17 cellular contexts compared by ENCODE assay signal in genomic region chr12:72330291-72330690, GRCh38. TPM values are rescaled to one million over a fixed set of nuclear protein-coding genes. Genes with fewer than 3 reads are reported as not detected.
DNase-seq lines count a peak whose midpoint lies in the region; TF ChIP-seq lines count a peak whose summit lies in the region.
"Had no signal": no experiment of that assay in that cellular context is flagged by ENCODE, and none has a peak within 500 bp of the region (broad histone marks: within the 10 kb centered on the region; RNA-seq: fewer than 3 reads in every experiment).

No MANE protein-coding gene starts in this region.

- H3K9ac ChIP-seq in skeletal muscle tissue (ENCODE audit: low read depth in 1 of 3, low read length in 3 of 3), result peak overlapping the region in 1 of 3 donors; percentile 29
- H3K9ac ChIP-seq: GM23248 had no signal

- H3K4me1 ChIP-seq in skeletal muscle tissue (ENCODE audit: control insufficient read depth in 3 of 3, insufficient read depth in 3 of 3, low read length in 3 of 3) (peaks cover 0 to 6% (median 5%) of the 10 kb centered on the region in 3 donors), transverse colon (no peaks in the 10 kb centered on the region)
- H3K4me1 ChIP-seq: Peyer's patch had no signal

- TF ChIP-seq CTCF in kidney epithelial cell (IDR thresholded peaks at IDR 0.05; ENCODE audit: insufficient read depth, low read length, poor library complexity, severe bottlenecking), result no peak
- no peak for TF ChIP-seq CTCF in transverse colon (IDR thresholded peaks at IDR 0.05)

- TF ChIP-seq POLR2A in transverse colon (IDR thresholded peaks at IDR 0.05), result no peak

- TF ChIP-seq EP300 in transverse colon (IDR thresholded peaks at IDR 0.05; ENCODE audit: low read depth), result no peak

- no peaks in the 10 kb centered on the region for H3K27me3 ChIP-seq in kidney epithelial cell (ENCODE audit: control insufficient read depth, insufficient read depth, low read length)
- H3K27me3 ChIP-seq in skeletal muscle tissue (ENCODE audit: control insufficient read depth in 3 of 3, insufficient read depth in 3 of 3, low read length in 3 of 3), result no peaks in the 10 kb centered on the region
- H3K27me3 ChIP-seq in transverse colon, result no peaks in the 10 kb centered on the region
- H3K27me3 ChIP-seq: Peyer's patch had no signal

- no peaks in the 10 kb centered on the region for H3K36me3 ChIP-seq in kidney epithelial cell (ENCODE audit: control insufficient read depth, insufficient read depth, low read length)
- no peaks in the 10 kb centered on the region for H3K36me3 ChIP-seq in skeletal muscle tissue (ENCODE audit: control insufficient read depth in 3 of 3, insufficient read depth in 3 of 3, low read length in 3 of 3)
- H3K36me3 ChIP-seq in transverse colon, result no peaks in the 10 kb centered on the region
- H3K36me3 ChIP-seq: Peyer's patch had no signal

- WGBS in transverse colon (ENCODE audit: low coverage in 1 of 2), 2 donors, result 53 to 61% methylated on average over 9 of the region's 9 CpGs

- H3K9me3 ChIP-seq in skeletal muscle tissue (ENCODE audit: control insufficient read depth in 3 of 3, low read length in 3 of 3) (no peaks in the 10 kb centered on the region), transverse colon (no peaks in the 10 kb centered on the region)
- H3K9me3 ChIP-seq: Peyer's patch had no signal

- intact Hi-C loops in transverse colon (cut with DNase I; ENCODE audit: low total_unique reads), result no loop called here

- in situ Hi-C loops in transverse colon (cut with MboI; ENCODE audit: low pct_ligation_motif_present in 1 of 4, low pct_unique_long_range_greater_than_20kb in 1 of 4, low sequenced_read_pairs in 3 of 4), result no loop called here

- peak; percentile 17 for DNase-seq in HT1080 (ENCODE audit: low read depth)
- DNase-seq in astrocyte of the hippocampus (ENCODE audit: low read depth, low spot score), result peak; percentile 48
- DNase-seq in kidney epithelial cell (ENCODE audit: low read depth), result peak; percentile 69
- no peak for DNase-seq in GF-D8 (lab: John Stamatoyannopoulos, UW)
- no peak for DNase-seq in transverse colon
- DNase-seq in RPMI8226, result no peak
- no peak for DNase-seq in NCI-H446 (lab: John Stamatoyannopoulos, UW)
- DNase-seq: activated CD4-positive, alpha-beta T cell treated with anti-CD3 and anti-CD28 coated beads for 48 hours; activated T-cell treated with anti-CD3 and anti-CD28 coated beads, Interleukin-2, amount 50 U/mL, for 48 hours; CD8-positive, alpha-beta T cell; cortex of kidney; GM23248; Peyer's patch; stimulated activated naive CD8-positive, alpha-beta T cell treated with anti-CD3 and anti-CD28 coated beads, Interleukin-15, amount 100 ng/mL, for 72 hours; T-helper 17 cell had no signal

- H3K4me3 ChIP-seq in kidney epithelial cell (ENCODE audit: low read depth, low read length) (no peak overlapping the region), skeletal muscle tissue (ENCODE audit: low read length in 3 of 3) (peak overlapping the region in 2 of 3 donors; percentile 11 to 52), transverse colon (no peak overlapping the region)
- H3K4me3 ChIP-seq: GM23248, Peyer's patch had no signal

- H3K27ac ChIP-seq in skeletal muscle tissue (ENCODE audit: low read depth, low read length) (no peak overlapping the region), transverse colon (no peak overlapping the region)
- H3K27ac ChIP-seq: GM23248, Peyer's patch had no signal

RNA-seq across cellular contexts. Expression of gene TRHDE, which starts 58.1 kb away (rescaled TPM):
- total RNA-seq in HT1080 (2014; rRNA removed; shearing (Covaris generic)), result 18.2 and 34.7 TPM in 2 replicates
- polyA plus RNA-seq in HT1080 (2015; cell fraction: cytosol; rRNA removed), result 10.1 and 12.9 TPM in 2 replicates
- 38.9 and 39.7 TPM in 2 replicates for polyA plus RNA-seq in HT1080 (2015; cell fraction: nucleus; rRNA removed)
- total RNA-seq in kidney epithelial cell, result 5.6 and 5.8 TPM in 2 replicates
- total RNA-seq in skeletal muscle tissue, result 6.8 TPM
- total RNA-seq in transverse colon, result 10 to 100 TPM in 2 of 4 donors, 1 to 10 TPM in 2; 2.4 to 18.7 (median 9.0) TPM
- total RNA-seq: CD8-positive, alpha-beta T cell; MCF 10A had no signal

Comparison
In these comparisons a context has a peak if more than half of its experiments do, and no peak if none do; other contexts are left out.
1. DNase-seq: peak in HT1080 (single experiment), astrocyte of the hippocampus (single experiment) and kidney epithelial cell (single experiment); none in GF-D8 (single experiment), transverse colon (single experiment), RPMI8226 (single experiment) and NCI-H446 (0 of 2).
2. H3K4me3 ChIP-seq: peak in skeletal muscle tissue (2 of 3); none in kidney epithelial cell (single experiment) and transverse colon (0 of 4).